ENCODE assay signal across 14 cellular contexts in the genomic region with DNA sequence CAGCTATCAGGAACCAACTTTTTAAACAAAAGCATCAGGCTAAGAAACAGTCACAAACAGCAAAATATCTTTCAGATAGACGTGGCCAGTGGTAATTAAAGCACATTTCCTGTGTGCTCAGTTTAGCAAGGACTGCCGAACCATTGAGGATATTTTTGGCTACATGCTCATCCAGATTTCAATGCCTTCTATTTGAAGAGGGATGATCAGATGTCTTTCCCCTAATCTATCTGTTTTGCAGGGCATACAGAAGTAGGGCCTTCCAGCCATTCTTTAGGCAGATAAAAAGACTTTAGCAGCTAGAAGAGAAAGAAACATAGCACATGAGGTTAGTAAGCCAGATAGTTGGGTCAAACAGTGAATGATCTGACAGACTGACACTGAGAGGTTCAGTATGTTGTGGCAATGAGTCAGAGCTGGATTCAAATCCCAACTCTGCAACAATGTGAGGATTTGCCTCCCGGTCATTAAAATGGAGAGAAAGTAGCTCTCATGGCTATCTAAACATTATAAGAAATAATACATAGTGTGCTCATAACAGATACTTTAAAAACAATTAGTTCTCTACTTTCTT.
DNase-seq lines count a peak whose midpoint lies in the region; ATAC-seq and TF ChIP-seq lines count a peak whose summit lies in the region.
"Had no signal": no experiment of that assay in that cellular context is flagged by ENCODE, and none has a peak within 500 bp of the region (broad histone marks: within the 10 kb centered on the region; RNA-seq: fewer than 3 reads in every experiment).

No MANE protein-coding gene starts in this region.

- H3K4me1 Mint-ChIP-seq in CD14-positive monocyte = no peaks in the 10 kb centered on the region
- H3K4me1 Mint-ChIP-seq: activated CD4-positive, alpha-beta T cell treated with anti-CD3 and anti-CD28 coated beads for 36 hours had no signal

- H3K4me3 ChIP-seq in fibroblast of pulmonary artery (replicated peaks; ENCODE audit: low read depth, low read length) = no peak overlapping the region
- no peak overlapping the region for H3K4me3 ChIP-seq in skeletal muscle satellite cell (ENCODE audit: low read length)

- H3K4me3 Mint-ChIP-seq in CD14-positive monocyte = no peak overlapping the region
- H3K4me3 Mint-ChIP-seq: activated CD4-positive, alpha-beta T cell treated with anti-CD3 and anti-CD28 coated beads for 36 hours had no signal

- TF ChIP-seq CTCF in fibroblast of pulmonary artery (IDR thresholded peaks at IDR 0.05; ENCODE audit: low read length, missing control alignments) (no peak), CD14-positive monocyte (IDR thresholded peaks at IDR 0.05) (no peak)

- peak; percentile 28 for ATAC-seq in GM18502 (IDR thresholded peaks at IDR 0.05; ENCODE audit: poor library complexity, unreplicated experiment)
- no peak for ATAC-seq in GM21619 (IDR thresholded peaks at IDR 0.05; ENCODE audit: unreplicated experiment)
- ATAC-seq: activated CD4-positive, alpha-beta T cell treated with anti-CD3 and anti-CD28 coated beads for 36 hours; SK-N-SH treated with all-trans-retinoic acid at 6 μM for 48 hours had no signal

- intact Hi-C loops in CD14-positive monocyte (cut with micrococcal nuclease) = no loop called here

- H3K9me3 ChIP-seq in skeletal muscle satellite cell (replicated peaks; ENCODE audit: low read length) = no peaks in the 10 kb centered on the region

- H3K9me3 Mint-ChIP-seq in CD14-positive monocyte = peaks cover 0 to 3% (median 0%) of the 10 kb centered on the region in 7 donors

- no peak overlapping the region for H3K27ac Mint-ChIP-seq in CD14-positive monocyte
- H3K27ac Mint-ChIP-seq: activated CD4-positive, alpha-beta T cell treated with anti-CD3 and anti-CD28 coated beads for 36 hours had no signal

- H3K27me3 ChIP-seq in skeletal muscle satellite cell (ENCODE audit: control insufficient read depth, insufficient read depth, low read length) = no peaks in the 10 kb centered on the region

- peak overlapping the region; percentile 14 for H3K4me2 ChIP-seq in skeletal muscle satellite cell (ENCODE audit: low read length)

- H3K27me3 Mint-ChIP-seq in CD14-positive monocyte (ENCODE audit: low read depth in 3 of 3) = peaks cover 0 to 2% (median 0%) of the 10 kb centered on the region in 3 donors

- no peaks in the 10 kb centered on the region for H3K36me3 Mint-ChIP-seq in CD14-positive monocyte

- H3K4me1 ChIP-seq in skeletal muscle satellite cell (ENCODE audit: control insufficient read depth, insufficient read depth, low read length) = peaks cover 15% of the 10 kb centered on the region

- DNase-seq in OCI-M1 (lab: John Stamatoyannopoulos, UW) (peak; percentile 49), fibroblast of pulmonary artery (ENCODE audit: low read depth) (peak; percentile 60), CD14-positive monocyte (ENCODE audit: low spot score) (no peak)
- no peak for DNase-seq in stimulated activated CD4-positive, alpha-beta T cell treated with anti-CD3 and anti-CD28 coated beads, Interleukin-4, amount 100 ng/mL, for 24 hours
- DNase-seq: activated CD4-positive, alpha-beta T cell treated with anti-CD3 and anti-CD28 coated beads for 36 hours; activated naive CD4-positive, alpha-beta T cell; dermis blood vessel endothelial cell; KG1; NCI-H446; stimulated activated CD4-positive, alpha-beta T cell treated with anti-CD3 and anti-CD28 coated beads, Interleukin-4, amount 100 ng/mL, for 4 hours had no signal

- peak overlapping the region; percentile 23 for H3K9ac ChIP-seq in skeletal muscle satellite cell (ENCODE audit: low read depth, low read length)

- H3K36me3 ChIP-seq in skeletal muscle satellite cell (ENCODE audit: insufficient read depth, low read length) = no peaks in the 10 kb centered on the region

Comparison
In these comparisons a context has a peak if more than half of its experiments do, and no peak if none do; other contexts are left out.
1. DNase-seq: peak in OCI-M1 (single experiment) and fibroblast of pulmonary artery (single experiment); none in CD14-positive monocyte (single experiment) and stimulated activated CD4-positive, alpha-beta T cell treated with anti-CD3 and anti-CD28 coated beads, Interleukin-4, amount 100 ng/mL, for 24 hours (single experiment).